Comparison of ENCODE assay signal across 24 cellular contexts in genomic region chr5:149280124-149280523, GRCh38. TPM values are rescaled to one million over a fixed set of nuclear protein-coding genes. Genes with fewer than 3 reads are reported as not detected.
DNase-seq lines count a peak whose midpoint lies in the region; ATAC-seq, FAIRE-seq and TF ChIP-seq lines count a peak whose summit lies in the region.
"Had no signal": no experiment of that assay in that cellular context is flagged by ENCODE, and none has a peak within 500 bp of the region (broad histone marks: within the 10 kb centered on the region; RNA-seq: fewer than 3 reads in every experiment).

No MANE protein-coding gene starts in this region.

- no peak overlapping the region for H2AFZ ChIP-seq in mesenchymal stem cell (ENCODE audit: low read depth, low read length)

- 33% methylated on average over 1 of the region's 1 CpG for WGBS in mesenchymal stem cell

- no peak overlapping the region for H4K91ac ChIP-seq in mesenchymal stem cell (ENCODE audit: low read length)

- no peaks in the 10 kb centered on the region for H3K9me3 ChIP-seq in right atrium auricular region
- no peaks in the 10 kb centered on the region for H3K9me3 ChIP-seq in mesenchymal stem cell (ENCODE audit: control insufficient read depth, low read length)
- no peaks in the 10 kb centered on the region for H3K9me3 ChIP-seq in kidney (ENCODE audit: control insufficient read depth in 1 of 2, low read length in 2 of 2)
- H3K9me3 ChIP-seq: MG63 had no signal

- H4K8ac ChIP-seq in mesenchymal stem cell (ENCODE audit: low read length), result no peak overlapping the region

- FAIRE-seq in kidney (lab: Jason Lieb, UNC), result no peak
- FAIRE-seq: H54, RCC 7860 had no signal

- no peak overlapping the region for H2BK15ac ChIP-seq in mesenchymal stem cell (ENCODE audit: low read depth, poor library complexity, severe bottlenecking)

- H2BK120ac ChIP-seq in mesenchymal stem cell (ENCODE audit: low read depth, low read length), result no peak overlapping the region

- no peak for TF ChIP-seq CTCF in right atrium auricular region (IDR thresholded peaks at IDR 0.05)
- no peak for TF ChIP-seq CTCF in kidney (IDR thresholded peaks at IDR 0.05; ENCODE audit: borderline replicate concordance, extremely low read depth, insufficient read depth)

- H3K9ac ChIP-seq in mesenchymal stem cell (ENCODE audit: low read length), result no peak overlapping the region
- no peak overlapping the region for H3K9ac ChIP-seq in kidney (ENCODE audit: low read length in 2 of 2)

- H3K4me3 ChIP-seq in right atrium auricular region (no peak overlapping the region), mesenchymal stem cell (ENCODE audit: insufficient read depth in 1 of 2, low read depth in 1 of 2, low read length in 2 of 2) (no peak overlapping the region), kidney (ENCODE audit: low read length in 2 of 2) (no peak overlapping the region)
- H3K4me3 ChIP-seq: MG63, SK-N-MC had no signal

- no peak for ATAC-seq in left ventricle myocardium superior
- peak; percentile 40 for ATAC-seq in left lobe of liver

- H2AK5ac ChIP-seq in mesenchymal stem cell (ENCODE audit: low read length, severe bottlenecking), result no peak overlapping the region

- H2BK5ac ChIP-seq in mesenchymal stem cell (ENCODE audit: low read depth, low read length, poor library complexity, severe bottlenecking), result no peak overlapping the region

- H3K4me1 ChIP-seq in right atrium auricular region (peaks cover 0 to 88% of the 10 kb centered on the region in 2 donors), mesenchymal stem cell (ENCODE audit: control insufficient read depth, insufficient read depth, low read depth, low read length) (peaks cover 3% of the 10 kb centered on the region), kidney (ENCODE audit: control insufficient read depth in 1 of 2, insufficient read depth in 1 of 2, low read depth in 1 of 2, low read length in 2 of 2) (peaks cover 0 to 2% of the 10 kb centered on the region in 2 donors)

- no peaks in the 10 kb centered on the region for H3K36me3 ChIP-seq in right atrium auricular region
- peaks cover 0 to 8% of the 10 kb centered on the region in 2 experiments for H3K36me3 ChIP-seq in mesenchymal stem cell (ENCODE audit: control insufficient read depth in 1 of 2, insufficient read depth in 2 of 2, low read depth in 1 of 2, low read length in 2 of 2)
- no peaks in the 10 kb centered on the region for H3K36me3 ChIP-seq in kidney (ENCODE audit: control insufficient read depth in 1 of 2, insufficient read depth in 2 of 2, low read length in 2 of 2)

- H3K79me1 ChIP-seq in mesenchymal stem cell (replicated peaks; ENCODE audit: low read length, poor library complexity, severe bottlenecking), result peaks cover 27% of the 10 kb centered on the region

- no peak overlapping the region for H3K14ac ChIP-seq in mesenchymal stem cell (ENCODE audit: low read length in 2 of 2)

- H3K18ac ChIP-seq in mesenchymal stem cell (ENCODE audit: low read depth in 1 of 2, low read length in 2 of 2), result no peak overlapping the region

- no peak overlapping the region for H3K23ac ChIP-seq in mesenchymal stem cell (ENCODE audit: low read length in 2 of 2)

- H3K27ac ChIP-seq in right atrium auricular region, result peak overlapping the region; percentile 76 to 88
- H3K27ac ChIP-seq in mesenchymal stem cell (ENCODE audit: low read length, poor library complexity, severe bottlenecking), result no peak overlapping the region
- peak overlapping the region in 1 of 2 donors; percentile 32 for H3K27ac ChIP-seq in kidney (ENCODE audit: low read depth in 2 of 2, low read length in 2 of 2)
- H3K27ac ChIP-seq: HL-60, SK-N-MC had no signal

- intact Hi-C loops in left ventricle myocardium superior (cut with micrococcal nuclease), result no loop called here
- intact Hi-C loops in kidney (cut with DNase I), result no loop called here

- no peaks in the 10 kb centered on the region for H3K27me3 ChIP-seq in right atrium auricular region
- H3K27me3 ChIP-seq in mesenchymal stem cell (ENCODE audit: control insufficient read depth in 1 of 2, insufficient read depth in 1 of 2, low read length in 2 of 2), result no peaks in the 10 kb centered on the region
- H3K27me3 ChIP-seq: MG63 had no signal

- H3K4me2 ChIP-seq in mesenchymal stem cell (ENCODE audit: low read length, poor library complexity, severe bottlenecking), result no peak overlapping the region

- no peak overlapping the region for H2BK12ac ChIP-seq in mesenchymal stem cell (ENCODE audit: low read length in 2 of 2)

- DNase-seq in right atrium auricular region (ENCODE audit: low spot score) (no peak), left ventricle myocardium superior (no peak), NCI-H69 (lab: John Stamatoyannopoulos, UW) (peak; percentile 84), left lobe of liver (ENCODE audit: low spot score) (no peak), HUDEP-2 (lab: John Stamatoyannopoulos, UW; ENCODE audit: unreplicated experiment in 76 of 76) (no peak), mesenchymal stem cell (no peak), kidney (no peak)
- DNase-seq: ACHN; DMS 273 treated with DMSO at 0.1 percent for 48 hours; DND-41; Karpas-422; MG63; NCI-H1048; NCI-H1694 treated with DMSO at 0.1 percent for 48 hours; NCI-H226; NCI-H526 treated with DMSO at 0.1 percent for 48 hours; NK-92 treated with Interleukin-12 subunit alpha and Interleukin-12 subunit beta, amount 100 ng/mL, for 24 hours; SHP77 had no signal

- H3K4ac ChIP-seq in mesenchymal stem cell (ENCODE audit: low read depth in 1 of 2, low read length in 2 of 2), result no peak overlapping the region

RNA-seq across cellular contexts. Expression of gene AFAP1L1, which starts 8.5 kb away (rescaled TPM):
- total RNA-seq in right atrium auricular region (10 to 100 TPM; 45.6 to 48.9 TPM), left ventricle myocardium superior (48.9 TPM), left lobe of liver (2.6 TPM), kidney (14.8 TPM)
- 10.1 TPM for polyA plus RNA-seq in mesenchymal stem cell (2013, experiment 1 of 2)
- polyA plus RNA-seq in mesenchymal stem cell (2013, experiment 2 of 2), result 9.8 TPM
- polyA plus RNA-seq in kidney (ENCODE audit: insufficient read depth, low read depth, low replicate concordance), result 4.8 TPM
- polyA plus RNA-seq: CD14-positive monocyte, IgD-negative memory B cell had no signal
